1 cellular context compared by ENCODE assay signal in genomic region chr12:122895757-122896636, GRCh38.
TF ChIP-seq lines count a peak whose summit lies in the region.

Gene VPS37B (minus strand): TSS chr12:122896124. CDS start chr12:122896062, 62 bp downstream.

TF ChIP-seq in K562, 482 proteins besides CTCF, POLR2A, EP300 and RAD21 (continued from another document and continues in another):
- TF ChIP-seq IRF1 (CRISPR knock-in tag; IDR thresholded peaks at IDR 0.05; ENCODE audit: borderline replicate concordance) (no peak), EGR1 (conservative IDR thresholded peaks at IDR 0.05) (peak; percentile 97), STAT5A (IDR thresholded peaks at IDR 0.05; ENCODE audit: borderline replicate concordance, low read length) (no peak; the same call in 1 of the 2 replicates), ZNF140 (CRISPR knock-in tag; IDR thresholded peaks at IDR 0.05) (no peak), ZNF830 (CRISPR knock-in tag; IDR thresholded peaks at IDR 0.05) (no peak), GTF2F1 (IDR thresholded peaks at IDR 0.05; ENCODE audit: low read depth, low read length) (0 out of 2 replicates have a peak, but pooled peaks have one; percentile 66), ZFP30 (CRISPR knock-in tag; IDR thresholded peaks at IDR 0.05; ENCODE audit: borderline replicate concordance) (no peak), ZNF584 (CRISPR knock-in tag; IDR thresholded peaks at IDR 0.05; ENCODE audit: low read depth) (peak; percentile 54; the same call in 1 of the 2 replicates), CEBPB (tag; IDR thresholded peaks at IDR 0.05) (peak; percentile 38; the same call in 1 of the 2 replicates), PHB2 (IDR thresholded peaks at IDR 0.05; ENCODE audit: low read depth) (no peak), RBM17 (IDR thresholded peaks at IDR 0.05; ENCODE audit: borderline replicate concordance, low read depth, low read length) (no peak), ZNF197 (CRISPR knock-in tag; IDR thresholded peaks at IDR 0.05; ENCODE audit: low read depth) (no peak), FOXK2 (conservative IDR thresholded peaks at IDR 0.05 in 1 of 2, IDR thresholded peaks at IDR 0.05 in 1 of 2; ENCODE audit: low read depth in 2 of 2) (peak; percentile 15 to 48; a peak in 1 of 4 replicates), ZNF561 (CRISPR knock-in tag; conservative IDR thresholded peaks at IDR 0.05) (no peak), ZBTB1 (CRISPR knock-in tag; IDR thresholded peaks at IDR 0.05; ENCODE audit: borderline replicate concordance, low read depth) (no peak), ZNF449 (CRISPR knock-in tag; IDR thresholded peaks at IDR 0.05) (no peak), NFATC3 (IDR thresholded peaks at IDR 0.05) (no peak), TCFL5 (CRISPR knock-in tag; conservative IDR thresholded peaks at IDR 0.05) (no peak), SMARCA5 (IDR thresholded peaks at IDR 0.05) (no peak; the same call in 1 of the 2 replicates), NR1H2 (CRISPR knock-in tag; IDR thresholded peaks at IDR 0.05) (no peak), BRD4 (IDR thresholded peaks at IDR 0.05) (0 out of 2 replicates have a peak, but pooled peaks have one; percentile 31), ZNF133 (CRISPR knock-in tag; IDR thresholded peaks at IDR 0.05) (no peak), JUNB (CRISPR knock-in tag; conservative IDR thresholded peaks at IDR 0.05) (peak; percentile 97), RB1 (IDR thresholded peaks at IDR 0.05; ENCODE audit: low read depth) (peak; percentile 95), NCOA2 (IDR thresholded peaks at IDR 0.05; ENCODE audit: partially characterized antibody in 2 of 2) (no peak), TBL1XR1 (IDR thresholded peaks at IDR 0.05; ENCODE audit: low read length in 2 of 2) (peak; percentile 56 to 99; a peak in 3 of 4 replicates), TAF7 (tag; IDR thresholded peaks at IDR 0.05) (no peak), RBM14 (IDR thresholded peaks at IDR 0.05; ENCODE audit: borderline replicate concordance, insufficient read depth, low read depth, low read length) (no peak), ZNF717 (CRISPR knock-in tag; IDR thresholded peaks at IDR 0.05) (no peak), CHD4 (IDR thresholded peaks at IDR 0.05; ENCODE audit: insufficient read depth, insufficient replicate concordance, low read depth, low read length, poor library complexity, severe bottlenecking) (peak; percentile 21), SMAD1 (IDR thresholded peaks at IDR 0.05; ENCODE audit: low read depth, low read length, partially characterized antibody) (peak; percentile 64), BRD9 (IDR thresholded peaks at IDR 0.05; ENCODE audit: low read depth, partially characterized antibody) (no peak), POU5F1 (IDR thresholded peaks at IDR 0.05; ENCODE audit: borderline replicate concordance, low read depth, low read length, partially characterized antibody) (no peak), GATAD2B (IDR thresholded peaks at IDR 0.05; ENCODE audit: borderline replicate concordance) (peak; percentile 63; the same call in 1 of the 2 replicates), FUS (optimal IDR thresholded peaks at IDR 0.05; ENCODE audit: low read depth, low read length) (peak; percentile 82), NR2C1 (IDR thresholded peaks at IDR 0.05) (no peak), NR2C1 (tag; IDR thresholded peaks at IDR 0.05) (peak; percentile 42; the same call in 1 of the 2 replicates), E2F3 (CRISPR knock-in tag; IDR thresholded peaks at IDR 0.05) (peak; percentile 29; the same call in 1 of the 2 replicates), NKRF (IDR thresholded peaks at IDR 0.05; ENCODE audit: borderline replicate concordance) (no peak; the same call in 1 of the 2 replicates), BDP1 (IDR thresholded peaks at IDR 0.05; ENCODE audit: insufficient read depth, insufficient read length) (no peak), HDAC3 (IDR thresholded peaks at IDR 0.05; ENCODE audit: borderline replicate concordance, partially characterized antibody) (no peak), ZNF212 (CRISPR knock-in tag; IDR thresholded peaks at IDR 0.05) (no peak), SAP30 (IDR thresholded peaks at IDR 0.05; ENCODE audit: borderline replicate concordance, insufficient read depth, low read depth, low read length, poor library complexity, severe bottlenecking) (no peak), HNRNPUL1 (IDR thresholded peaks at IDR 0.05; ENCODE audit: low read length) (no peak), RCOR1 (IDR thresholded peaks at IDR 0.05; ENCODE audit: borderline replicate concordance in 1 of 2, low read depth in 2 of 2, low read length in 2 of 2) (peak; percentile 16 to 88; a peak in 2 of 4 replicates), ZNF24 (IDR thresholded peaks at IDR 0.05) (peak; percentile 63), E2F5 (CRISPR knock-in tag; IDR thresholded peaks at IDR 0.05) (peak; percentile 87; the same call in 1 of the 2 replicates), ZNF347 (CRISPR knock-in tag; IDR thresholded peaks at IDR 0.05; ENCODE audit: low read depth) (no peak), ZFP1 (CRISPR knock-in tag; IDR thresholded peaks at IDR 0.05) (no peak), THRB (CRISPR knock-in tag; conservative IDR thresholded peaks at IDR 0.05) (no peak), HDAC8 (tag; IDR thresholded peaks at IDR 0.05) (0 out of 2 replicates have a peak, but pooled peaks have one; percentile 52)
- TF ChIP-seq, protein P1, sequence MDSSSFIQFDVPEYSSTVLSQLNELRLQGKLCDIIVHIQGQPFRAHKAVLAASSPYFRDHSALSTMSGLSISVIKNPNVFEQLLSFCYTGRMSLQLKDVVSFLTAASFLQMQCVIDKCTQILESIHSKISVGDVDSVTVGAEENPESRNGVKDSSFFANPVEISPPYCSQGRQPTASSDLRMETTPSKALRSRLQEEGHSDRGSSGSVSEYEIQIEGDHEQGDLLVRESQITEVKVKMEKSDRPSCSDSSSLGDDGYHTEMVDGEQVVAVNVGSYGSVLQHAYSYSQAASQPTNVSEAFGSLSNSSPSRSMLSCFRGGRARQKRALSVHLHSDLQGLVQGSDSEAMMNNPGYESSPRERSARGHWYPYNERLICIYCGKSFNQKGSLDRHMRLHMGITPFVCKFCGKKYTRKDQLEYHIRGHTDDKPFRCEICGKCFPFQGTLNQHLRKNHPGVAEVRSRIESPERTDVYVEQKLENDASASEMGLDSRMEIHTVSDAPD (CRISPR knock-in tag; IDR thresholded peaks at IDR 0.05): no peak
- TF ChIP-seq, protein P2, sequence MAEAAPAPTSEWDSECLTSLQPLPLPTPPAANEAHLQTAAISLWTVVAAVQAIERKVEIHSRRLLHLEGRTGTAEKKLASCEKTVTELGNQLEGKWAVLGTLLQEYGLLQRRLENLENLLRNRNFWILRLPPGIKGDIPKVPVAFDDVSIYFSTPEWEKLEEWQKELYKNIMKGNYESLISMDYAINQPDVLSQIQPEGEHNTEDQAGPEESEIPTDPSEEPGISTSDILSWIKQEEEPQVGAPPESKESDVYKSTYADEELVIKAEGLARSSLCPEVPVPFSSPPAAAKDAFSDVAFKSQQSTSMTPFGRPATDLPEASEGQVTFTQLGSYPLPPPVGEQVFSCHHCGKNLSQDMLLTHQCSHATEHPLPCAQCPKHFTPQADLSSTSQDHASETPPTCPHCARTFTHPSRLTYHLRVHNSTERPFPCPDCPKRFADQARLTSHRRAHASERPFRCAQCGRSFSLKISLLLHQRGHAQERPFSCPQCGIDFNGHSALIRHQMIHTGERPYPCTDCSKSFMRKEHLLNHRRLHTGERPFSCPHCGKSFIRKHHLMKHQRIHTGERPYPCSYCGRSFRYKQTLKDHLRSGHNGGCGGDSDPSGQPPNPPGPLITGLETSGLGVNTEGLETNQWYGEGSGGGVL (CRISPR knock-in tag; IDR thresholded peaks at IDR 0.05): no peak
- TF ChIP-seq, protein P3, sequence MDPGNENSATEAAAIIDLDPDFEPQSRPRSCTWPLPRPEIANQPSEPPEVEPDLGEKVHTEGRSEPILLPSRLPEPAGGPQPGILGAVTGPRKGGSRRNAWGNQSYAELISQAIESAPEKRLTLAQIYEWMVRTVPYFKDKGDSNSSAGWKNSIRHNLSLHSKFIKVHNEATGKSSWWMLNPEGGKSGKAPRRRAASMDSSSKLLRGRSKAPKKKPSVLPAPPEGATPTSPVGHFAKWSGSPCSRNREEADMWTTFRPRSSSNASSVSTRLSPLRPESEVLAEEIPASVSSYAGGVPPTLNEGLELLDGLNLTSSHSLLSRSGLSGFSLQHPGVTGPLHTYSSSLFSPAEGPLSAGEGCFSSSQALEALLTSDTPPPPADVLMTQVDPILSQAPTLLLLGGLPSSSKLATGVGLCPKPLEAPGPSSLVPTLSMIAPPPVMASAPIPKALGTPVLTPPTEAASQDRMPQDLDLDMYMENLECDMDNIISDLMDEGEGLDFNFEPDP (CRISPR knock-in tag; IDR thresholded peaks at IDR 0.05): no peak
- TF ChIP-seq, protein P4, sequence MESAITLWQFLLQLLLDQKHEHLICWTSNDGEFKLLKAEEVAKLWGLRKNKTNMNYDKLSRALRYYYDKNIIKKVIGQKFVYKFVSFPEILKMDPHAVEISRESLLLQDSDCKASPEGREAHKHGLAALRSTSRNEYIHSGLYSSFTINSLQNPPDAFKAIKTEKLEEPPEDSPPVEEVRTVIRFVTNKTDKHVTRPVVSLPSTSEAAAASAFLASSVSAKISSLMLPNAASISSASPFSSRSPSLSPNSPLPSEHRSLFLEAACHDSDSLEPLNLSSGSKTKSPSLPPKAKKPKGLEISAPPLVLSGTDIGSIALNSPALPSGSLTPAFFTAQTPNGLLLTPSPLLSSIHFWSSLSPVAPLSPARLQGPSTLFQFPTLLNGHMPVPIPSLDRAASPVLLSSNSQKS (CRISPR knock-in tag; IDR thresholded peaks at IDR 0.05): no peak
- TF ChIP-seq, protein P5, sequence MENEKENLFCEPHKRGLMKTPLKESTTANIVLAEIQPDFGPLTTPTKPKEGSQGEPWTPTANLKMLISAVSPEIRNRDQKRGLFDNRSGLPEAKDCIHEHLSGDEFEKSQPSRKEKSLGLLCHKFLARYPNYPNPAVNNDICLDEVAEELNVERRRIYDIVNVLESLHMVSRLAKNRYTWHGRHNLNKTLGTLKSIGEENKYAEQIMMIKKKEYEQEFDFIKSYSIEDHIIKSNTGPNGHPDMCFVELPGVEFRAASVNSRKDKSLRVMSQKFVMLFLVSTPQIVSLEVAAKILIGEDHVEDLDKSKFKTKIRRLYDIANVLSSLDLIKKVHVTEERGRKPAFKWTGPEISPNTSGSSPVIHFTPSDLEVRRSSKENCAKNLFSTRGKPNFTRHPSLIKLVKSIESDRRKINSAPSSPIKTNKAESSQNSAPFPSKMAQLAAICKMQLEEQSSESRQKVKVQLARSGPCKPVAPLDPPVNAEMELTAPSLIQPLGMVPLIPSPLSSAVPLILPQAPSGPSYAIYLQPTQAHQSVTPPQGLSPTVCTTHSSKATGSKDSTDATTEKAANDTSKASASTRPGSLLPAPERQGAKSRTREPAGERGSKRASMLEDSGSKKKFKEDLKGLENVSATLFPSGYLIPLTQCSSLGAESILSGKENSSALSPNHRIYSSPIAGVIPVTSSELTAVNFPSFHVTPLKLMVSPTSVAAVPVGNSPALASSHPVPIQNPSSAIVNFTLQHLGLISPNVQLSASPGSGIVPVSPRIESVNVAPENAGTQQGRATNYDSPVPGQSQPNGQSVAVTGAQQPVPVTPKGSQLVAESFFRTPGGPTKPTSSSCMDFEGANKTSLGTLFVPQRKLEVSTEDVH (IDR thresholded peaks at IDR 0.05; ENCODE audit: low read depth, partially characterized antibody): peak; percentile 95
- TF ChIP-seq, protein P6, sequence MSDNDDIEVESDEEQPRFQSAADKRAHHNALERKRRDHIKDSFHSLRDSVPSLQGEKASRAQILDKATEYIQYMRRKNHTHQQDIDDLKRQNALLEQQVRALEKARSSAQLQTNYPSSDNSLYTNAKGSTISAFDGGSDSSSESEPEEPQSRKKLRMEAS (CRISPR knock-in tag; IDR thresholded peaks at IDR 0.05): peak; percentile 87
